Comparison of ENCODE assay signal across 23 cellular contexts in genomic region chr2:78925258-78925657, GRCh38.
"Had no signal": no experiment of that assay in that cellular context is flagged by ENCODE, and none has a peak within 500 bp of the region (broad histone marks: within the 10 kb centered on the region; RNA-seq: fewer than 3 reads in every experiment).

No MANE protein-coding gene starts in this region.

- ATAC-seq: effector memory CD8-positive, alpha-beta T cell; esophagus mucosa; gastrocnemius medialis; heart right ventricle; left cardiac atrium; left lung; left ventricle myocardium superior; lower lobe of right lung; mucosa of descending colon had no signal

- H3K27ac ChIP-seq: colonic mucosa, epithelial cell of prostate, esophagus squamous epithelium, gastrocnemius medialis, heart right ventricle, left lung, lower lobe of right lung had no signal

- H3K36me3 ChIP-seq: colonic mucosa, esophagus squamous epithelium, gastrocnemius medialis, heart right ventricle, left lung, lower lobe of right lung had no signal

- DNase-seq: colonic mucosa; cortex of kidney; effector CD8-positive, alpha-beta T cell; effector memory CD8-positive, alpha-beta T cell; endodermal cell; erythroblast; esophagus squamous epithelium; foreskin fibroblast; foreskin melanocyte; gastrocnemius medialis; glutamatergic neuron; head of caudate nucleus; heart right ventricle; hippocampal formation; left cardiac atrium; left lung; left ventricle myocardium superior; lower lobe of right lung; mesenchymal stem cell; mucosa of descending colon; naive B cell had no signal

- H3K27me3 ChIP-seq: colonic mucosa, esophagus squamous epithelium, gastrocnemius medialis, heart right ventricle, left lung had no signal

- H3K4me1 ChIP-seq: colonic mucosa, esophagus squamous epithelium, gastrocnemius medialis, heart right ventricle, left lung, lower lobe of right lung had no signal

- H3K4me3 ChIP-seq: colonic mucosa, esophagus squamous epithelium, gastrocnemius medialis, heart right ventricle, left lung, lower lobe of right lung, mucosa of descending colon had no signal

- H3K9me3 ChIP-seq: colonic mucosa, esophagus squamous epithelium, gastrocnemius medialis, heart right ventricle, left lung, lower lobe of right lung, mucosa of descending colon had no signal
